In the genomic region with DNA sequence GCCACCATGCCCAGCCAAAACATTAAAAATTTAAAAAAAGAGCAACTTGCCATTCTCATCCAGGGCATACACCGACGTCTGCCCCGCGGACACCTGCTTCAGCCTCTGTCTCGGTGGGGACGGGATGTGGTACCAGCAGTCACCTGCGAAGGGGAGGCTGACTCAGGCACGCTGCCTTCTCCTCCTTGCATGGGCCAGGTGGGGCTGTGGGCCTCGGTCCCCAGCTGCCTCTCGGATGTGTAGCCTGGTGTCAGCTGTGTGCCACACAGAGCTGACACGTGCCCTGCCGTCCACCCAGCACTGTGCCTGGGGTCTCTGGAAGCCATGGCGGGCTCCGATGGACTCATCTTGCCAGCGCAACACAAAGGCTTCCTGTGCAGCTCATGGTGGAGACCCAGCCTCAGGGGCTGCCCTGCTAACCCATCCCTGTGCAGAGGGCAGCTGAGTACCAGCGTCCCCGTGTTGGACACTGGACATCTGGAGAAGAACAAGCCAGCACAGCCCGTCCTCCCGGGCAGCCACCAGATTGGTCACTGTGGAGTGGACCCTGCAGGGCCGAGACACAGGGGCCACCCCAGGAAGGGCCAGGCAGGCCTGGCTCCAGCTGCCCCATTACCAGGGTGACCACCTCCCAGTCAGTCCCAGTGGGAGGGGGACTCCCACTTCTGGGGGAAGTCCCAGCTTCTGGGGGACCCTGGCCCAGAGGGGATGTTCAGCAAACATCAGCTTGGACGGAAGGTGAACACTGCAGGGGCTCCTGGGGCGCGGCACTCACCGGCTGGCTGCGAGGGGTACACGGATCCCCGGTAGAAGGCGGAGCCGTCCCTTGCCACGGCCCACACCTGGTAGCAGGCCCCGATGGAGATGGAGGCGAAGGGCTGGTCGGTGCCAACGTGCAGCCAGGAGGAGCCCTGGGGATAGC, we compare ENCODE assay signal across 12 cellular contexts. TPM values are rescaled to one million over a fixed set of nuclear protein-coding genes. Genes with fewer than 3 reads are reported as not detected.
"Had no signal": no experiment of that assay in that cellular context is flagged by ENCODE, and none has a peak within 500 bp of the region (broad histone marks: within the 10 kb centered on the region; RNA-seq: fewer than 3 reads in every experiment).

No MANE protein-coding gene starts in this region.

- H3K27me3 ChIP-seq: neural progenitor cell, testis, upper lobe of left lung had no signal

- H3K27ac ChIP-seq: neural progenitor cell, parathyroid adenoma, testis, upper lobe of left lung had no signal

- H3K27me3 Mint-ChIP-seq: activated CD4-positive, alpha-beta T cell treated with anti-CD3 and anti-CD28 coated beads, Interleukin-2, amount 10 ng/mL, durations not matched to agents 7 days and 5 days; stimulated activated naive CD8-positive, alpha-beta T cell treated with anti-CD3 and anti-CD28 coated beads, Interleukin-15, Interleukin-2, amounts not matched to agents 100 ng/mL and 50 ng/mL, for 24 hours had no signal

- H3K9me3 Mint-ChIP-seq: activated CD4-positive, alpha-beta T cell treated with anti-CD3 and anti-CD28 coated beads, Interleukin-2, amount 10 ng/mL, durations not matched to agents 7 days and 5 days; activated T-helper 2 cell treated with anti-CD3 and anti-CD28 coated beads, Interferon-gamma antibody, Interleukin-2, Interleukin-4, amounts not matched to agents 10 μg/mL and 5 μg/mL and 100 μg/mL, durations not matched to agents 14 hours and 24 hours and 36 hours; stimulated activated naive CD8-positive, alpha-beta T cell treated with anti-CD3 and anti-CD28 coated beads, Interleukin-15, Interleukin-2, amounts not matched to agents 100 ng/mL and 50 ng/mL, for 24 hours had no signal

- H3K36me3 ChIP-seq: neural progenitor cell had no signal

- H3K27ac Mint-ChIP-seq: activated CD4-positive, alpha-beta T cell treated with anti-CD3 and anti-CD28 coated beads, Interleukin-2, amount 10 ng/mL, durations not matched to agents 7 days and 5 days; activated T-helper 2 cell treated with anti-CD3 and anti-CD28 coated beads, Interferon-gamma antibody, Interleukin-2, Interleukin-4, amounts not matched to agents 10 μg/mL and 5 μg/mL and 100 μg/mL, durations not matched to agents 14 hours and 24 hours and 36 hours; neural progenitor cell; stimulated activated naive CD8-positive, alpha-beta T cell treated with anti-CD3 and anti-CD28 coated beads, Interleukin-15, Interleukin-2, amounts not matched to agents 100 ng/mL and 50 ng/mL, for 24 hours had no signal

- H3K4me1 ChIP-seq: parathyroid adenoma, testis, upper lobe of left lung had no signal

- DNase-seq: activated CD4-positive, alpha-beta T cell treated with anti-CD3 and anti-CD28 coated beads, Interleukin-2, amount 10 ng/mL, durations not matched to agents 7 days and 5 days; activated naive CD4-positive, alpha-beta T cell treated with anti-CD3 and anti-CD28 coated beads, Interleukin-2, amount 50 U/mL, for 16 hours; activated T-cell treated with anti-CD3 and anti-CD28 coated beads for 4 hours; hippocampal formation; testis; upper lobe of left lung had no signal

- H3K4me3 Mint-ChIP-seq: activated CD4-positive, alpha-beta T cell treated with anti-CD3 and anti-CD28 coated beads, Interleukin-2, amount 10 ng/mL, durations not matched to agents 7 days and 5 days; neural progenitor cell; stimulated activated naive CD8-positive, alpha-beta T cell treated with anti-CD3 and anti-CD28 coated beads, Interleukin-15, Interleukin-2, amounts not matched to agents 100 ng/mL and 50 ng/mL, for 24 hours had no signal

- H3K4me3 ChIP-seq: neural progenitor cell, smooth muscle cell, testis, upper lobe of left lung had no signal

- H3K9me3 ChIP-seq: testis, upper lobe of left lung had no signal

- ATAC-seq: esophagus mucosa had no signal

RNA-seq across cellular contexts. Expression of a gene that starts 10.6 kb away (rescaled TPM):
- total RNA-seq: activated CD4-positive, alpha-beta T cell treated with anti-CD3 and anti-CD28 coated beads, Interleukin-2, amount 10 ng/mL, durations not matched to agents 7 days and 5 days had no signal
